ENCODE assay signal across 1 cellular context in the genomic region with DNA sequence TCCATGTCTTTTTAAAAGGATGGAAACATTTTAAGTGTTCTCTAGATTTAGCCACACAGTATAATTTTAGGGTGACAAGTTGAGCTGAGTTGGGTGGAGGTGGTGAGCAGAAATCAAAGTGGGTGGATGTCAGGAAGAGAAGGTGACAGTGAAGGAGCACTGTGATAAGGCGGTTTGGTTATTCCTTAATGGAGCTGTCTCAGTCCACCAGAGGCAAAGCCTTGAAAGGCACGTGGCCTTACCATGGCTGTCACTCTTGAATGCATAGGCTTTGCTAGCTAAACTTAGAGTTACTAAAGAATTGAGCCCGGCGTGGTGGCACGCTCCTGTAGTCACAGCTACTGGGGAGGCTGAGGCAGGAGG.
TF ChIP-seq lines count a peak whose summit lies in the region.

No MANE protein-coding gene starts in this region.

TF ChIP-seq in A549, 52 proteins besides CTCF, POLR2A, EP300 and RAD21 (continued from another document):
- TF ChIP-seq REST (IDR thresholded peaks at IDR 0.05) (no peak), ESRRA (IDR thresholded peaks at IDR 0.05; ENCODE audit: borderline replicate concordance, low read length) (no peak), KDM5A (IDR thresholded peaks at IDR 0.05) (no peak), SREBF2 (IDR thresholded peaks at IDR 0.05) (no peak), SMC3 (IDR thresholded peaks at IDR 0.05) (no peak), BCL3 (IDR thresholded peaks at IDR 0.05) (no peak; the same call in 2 of the 3 replicates), EHF (CRISPR knock-in tag; IDR thresholded peaks at IDR 0.05) (no peak), HOXB5 (CRISPR knock-in tag; IDR thresholded peaks at IDR 0.05) (no peak), PHF8 (IDR thresholded peaks at IDR 0.05; ENCODE audit: borderline replicate concordance, low read depth) (no peak)
